17 cellular contexts compared by ENCODE assay signal in the genomic region with DNA sequence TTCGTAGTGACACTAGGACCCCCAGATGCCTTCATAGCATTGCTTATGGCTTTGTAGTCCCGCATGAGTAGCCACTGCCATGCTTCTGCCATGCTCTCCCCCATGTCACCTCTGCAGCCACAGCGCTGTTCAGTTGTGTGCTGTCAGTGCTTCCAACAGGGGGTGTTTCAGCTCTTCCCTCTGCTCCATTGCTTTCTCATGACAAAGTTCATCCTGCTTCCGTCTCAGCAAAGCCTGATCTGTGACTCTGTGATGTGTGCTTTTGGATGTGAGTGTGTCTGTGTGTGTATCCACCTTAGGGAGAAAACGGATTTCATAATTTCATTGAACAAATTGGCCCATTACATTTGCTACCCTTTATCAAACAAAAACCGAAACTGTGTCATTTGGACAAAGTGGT.
DNase-seq lines count a peak whose midpoint lies in the region; ATAC-seq, FAIRE-seq and TF ChIP-seq lines count a peak whose summit lies in the region.
"Had no signal": no experiment of that assay in that cellular context is flagged by ENCODE, and none has a peak within 500 bp of the region (broad histone marks: within the 10 kb centered on the region; RNA-seq: fewer than 3 reads in every experiment).

No MANE protein-coding gene starts in this region.

- no peak overlapping the region for H3K27ac ChIP-seq in CD4-positive, CD25-positive, alpha-beta regulatory T cell (ENCODE audit: insufficient read depth, low read length, poor library complexity, severe bottlenecking)
- H3K27ac ChIP-seq in HepG2 (ENCODE audit: extremely low read length, insufficient read depth, low read length) = no peak overlapping the region
- H3K27ac ChIP-seq: body of pancreas, testis had no signal

- peak overlapping the region in 1 of 4 donors; percentile 51 for H3K4me3 Mint-ChIP-seq in CD4-positive, CD25-positive, alpha-beta regulatory T cell
- H3K4me3 Mint-ChIP-seq in activated B cell treated with CpG ODN at 0.5 μM for 24 hours (peak overlapping the region; percentile 11), HFFc6 (no peak overlapping the region)

- H3K4me3 ChIP-seq in CD4-positive, CD25-positive, alpha-beta regulatory T cell (ENCODE audit: low read depth, low read length) = no peak overlapping the region
- no peak overlapping the region for H3K4me3 ChIP-seq in HepG2 (replicated peaks in 1 of 3; ENCODE audit: insufficient read depth in 1 of 3, low read depth in 2 of 3, low read length in 3 of 3)
- H3K4me3 ChIP-seq: body of pancreas, testis had no signal

- H3K27ac Mint-ChIP-seq in CD4-positive, CD25-positive, alpha-beta regulatory T cell = peak overlapping the region in 2 of 3 donors; percentile 10 to 45
- peak overlapping the region; percentile 84 for H3K27ac Mint-ChIP-seq in activated B cell treated with CpG ODN at 0.5 μM for 24 hours
- H3K27ac Mint-ChIP-seq in HFFc6 = no peak overlapping the region

- no peaks in the 10 kb centered on the region for H3K27me3 Mint-ChIP-seq in CD4-positive, CD25-positive, alpha-beta regulatory T cell
- H3K27me3 Mint-ChIP-seq in activated B cell treated with CpG ODN at 0.5 μM for 24 hours (no peaks in the 10 kb centered on the region), HFFc6 (ENCODE audit: insufficient read depth) (no peaks in the 10 kb centered on the region)
- H3K27me3 Mint-ChIP-seq: naive thymus-derived CD8-positive, alpha-beta T cell had no signal

- peaks cover 24% of the 10 kb centered on the region for H3K36me3 ChIP-seq in CD4-positive, CD25-positive, alpha-beta regulatory T cell (ENCODE audit: control insufficient read depth, insufficient read depth, low read length)
- H3K36me3 ChIP-seq in HepG2 (replicated peaks in 1 of 2; ENCODE audit: control insufficient read depth in 1 of 2, insufficient read depth in 2 of 2, low read length in 2 of 2) = peaks cover 3 to 24% of the 10 kb centered on the region in 2 experiments; a peak in 4 of 5 replicates

- POLR2A ChIA-PET in activated B cell treated with CpG ODN at 0.5 μM for 24 hours (lab: Charles Lee) (interaction anchor here (0.8 to 2.6 kb wide), 3 partner anchors 24 to 151 kb away, joined by 3 to 21 read pairs (median 13); no protein-coding TSS in a partner anchor), HepG2 (lab: Yijun Ruan, JAX) (no interaction called here)

- no TSS peak for BruUV-seq in HepG2 (replicated peaks; lab: Mats Ljungman, UMichigan)

- no peaks in the 10 kb centered on the region for H3K9me3 ChIP-seq in CD4-positive, CD25-positive, alpha-beta regulatory T cell (ENCODE audit: control insufficient read depth in 2 of 2, low read length in 2 of 2)
- H3K9me3 ChIP-seq in HepG2 (ENCODE audit: low read length) = no peaks in the 10 kb centered on the region
- H3K9me3 ChIP-seq: body of pancreas, Caco-2, testis had no signal

- H2AFZ ChIP-seq in HepG2 (ENCODE audit: low read length) = no peak overlapping the region

- in situ Hi-C loops in HepG2 (cut with HindIII; ENCODE audit: extremely low pct_ligation_motif_present, low pct_unique_long_range_greater_than_20kb) = no loop called here

- peak; percentile 71 for FAIRE-seq in H54 (lab: Jason Lieb, UNC)
- peak; percentile 69 for FAIRE-seq in HepG2 (lab: Jason Lieb, UNC)

- TF ChIP-seq RAD21 in HepG2 (CRISPR knock-in tag; IDR thresholded peaks at IDR 0.05) = no peak

- no peaks in the 10 kb centered on the region for H4K20me1 ChIP-seq in HepG2 (ENCODE audit: insufficient read depth, low read length)

- peaks cover 52% of the 10 kb centered on the region for H3K36me3 Mint-ChIP-seq in CD4-positive, CD25-positive, alpha-beta regulatory T cell
- H3K36me3 Mint-ChIP-seq in activated B cell treated with CpG ODN at 0.5 μM for 24 hours (ENCODE audit: low read depth) (peaks cover 40% of the 10 kb centered on the region), HFFc6 (ENCODE audit: low read depth) (peaks cover 44% of the 10 kb centered on the region)

- CTCF ChIA-PET in activated B cell treated with CpG ODN at 0.5 μM for 24 hours (lab: Charles Lee) = interaction anchor here (0.7 to 1.2 kb wide), 2 partner anchors 25 to 44 kb away, joined by 3 read pairs; no protein-coding TSS in a partner anchor
- CTCF ChIA-PET in HepG2 (lab: Yijun Ruan, JAX; ENCODE audit: low intra/inter-chr PET ratio, low total read pairs) = no interaction called here

- H3K4me1 Mint-ChIP-seq in CD4-positive, CD25-positive, alpha-beta regulatory T cell = peaks cover 19 to 31% (median 28%) of the 10 kb centered on the region in 4 donors
- H3K4me1 Mint-ChIP-seq in activated B cell treated with CpG ODN at 0.5 μM for 24 hours = peaks cover 48% of the 10 kb centered on the region
- peaks cover 11% of the 10 kb centered on the region; the same call in 1 of the 2 replicates for H3K4me1 Mint-ChIP-seq in HFFc6 (ENCODE audit: low read depth)

- TF ChIP-seq POLR2A in H54 (IDR thresholded peaks at IDR 0.05; ENCODE audit: low read depth, low read length) = no peak
- no peak for TF ChIP-seq POLR2A in HepG2 (IDR thresholded peaks at IDR 0.05; ENCODE audit: insufficient read depth in 1 of 2, low read depth in 2 of 2, low read length in 2 of 2)

- intact Hi-C loops in activated B cell treated with CpG ODN at 0.5 μM for 24 hours (cut with micrococcal nuclease) = loop anchor here (5.0 kb wide), 1 partner anchor 79 kb away; no protein-coding TSS in a partner anchor
- intact Hi-C loops in HepG2 (cut with micrococcal nuclease; ENCODE audit: unreplicated experiment) = no loop called here

- H3K4me1 ChIP-seq in CD4-positive, CD25-positive, alpha-beta regulatory T cell (ENCODE audit: control insufficient read depth, insufficient read depth, low read length, poor library complexity, severe bottlenecking) = peaks cover 18% of the 10 kb centered on the region
- peaks cover 17% of the 10 kb centered on the region for H3K4me1 ChIP-seq in HepG2 (ENCODE audit: insufficient read depth, low read length)
- H3K4me1 ChIP-seq: Caco-2 had no signal

- H3K9me3 Mint-ChIP-seq in CD4-positive, CD25-positive, alpha-beta regulatory T cell = no peaks in the 10 kb centered on the region
- H3K9me3 Mint-ChIP-seq in activated B cell treated with CpG ODN at 0.5 μM for 24 hours (no peaks in the 10 kb centered on the region), HFFc6 (no peaks in the 10 kb centered on the region)
- H3K9me3 Mint-ChIP-seq: naive thymus-derived CD8-positive, alpha-beta T cell had no signal

- TF ChIP-seq EP300 in HepG2 (IDR thresholded peaks at IDR 0.05; ENCODE audit: low read depth in 2 of 2, low read length in 2 of 2) (no peak), HepG2 (CRISPR knock-in tag; IDR thresholded peaks at IDR 0.05; ENCODE audit: borderline replicate concordance) (no peak)

- no peaks in the 10 kb centered on the region for H3K27me3 ChIP-seq in CD4-positive, CD25-positive, alpha-beta regulatory T cell (ENCODE audit: control insufficient read depth, insufficient read depth, low read length)
- no peaks in the 10 kb centered on the region for H3K27me3 ChIP-seq in HepG2 (ENCODE audit: control insufficient read depth in 1 of 2, insufficient read depth in 2 of 2, low read length in 2 of 2)
- H3K27me3 ChIP-seq: body of pancreas, testis had no signal

- ATAC-seq in CD4-positive, CD25-positive, alpha-beta regulatory T cell (ENCODE audit: low read depth in 2 of 2) = no peak
- ATAC-seq in activated B cell treated with CpG ODN at 0.5 μM for 24 hours (ENCODE audit: low read depth) (no peak), HepG2 (peak; percentile 95), GM19452 (IDR thresholded peaks at IDR 0.05; ENCODE audit: unreplicated experiment) (no peak), HG02884 (IDR thresholded peaks at IDR 0.05; ENCODE audit: unreplicated experiment) (no peak), HG02571 (IDR thresholded peaks at IDR 0.05; ENCODE audit: unreplicated experiment) (no peak)
- ATAC-seq: body of pancreas; naive thymus-derived CD8-positive, alpha-beta T cell; SK-N-SH treated with all-trans-retinoic acid at 6 μM for 48 hours had no signal

- DNase-seq in CD4-positive, CD25-positive, alpha-beta regulatory T cell = no peak
- DNase-seq in H54 (ENCODE audit: insufficient read length, low spot score) (no peak), activated B cell treated with CpG ODN at 0.5 μM for 24 hours (no peak), HepG2 (ENCODE audit: low spot score) (peak; percentile 44), HFFc6 (no peak)
- DNase-seq: body of pancreas; GDM1; hypothalamus; IMR-90; naive thymus-derived CD8-positive, alpha-beta T cell; NCI-H1105; testis had no signal

- TF ChIP-seq CTCF in activated B cell treated with CpG ODN at 0.5 μM for 24 hours (IDR thresholded peaks at IDR 0.05) = no peak
- TF ChIP-seq CTCF in HepG2 (CRISPR knock-in tag; IDR thresholded peaks at IDR 0.05) = peak; percentile 69
- TF ChIP-seq CTCF in HFFc6 (IDR thresholded peaks at IDR 0.05) = no peak

- no peaks in the 10 kb centered on the region for H3K79me2 ChIP-seq in HepG2 (ENCODE audit: insufficient read depth, low read length)

- no peak overlapping the region for H3K4me2 ChIP-seq in HepG2 (ENCODE audit: low read depth, low read length)

- WGBS in HepG2 (ENCODE audit: low lambda C conversion rate) = 74% methylated on average over 6 of the region's 6 CpGs

- no peak overlapping the region for H3K9ac ChIP-seq in HepG2 (ENCODE audit: insufficient read depth, low read depth, low read length)

TF ChIP-seq in HepG2, 621 proteins besides CTCF, POLR2A, EP300 and RAD21 (continues in another document):
- peak; percentile 25; the same call in 1 of the 2 replicates for TF ChIP-seq MYC (CRISPR knock-in tag; IDR thresholded peaks at IDR 0.05; ENCODE audit: borderline replicate concordance)
- TF ChIP-seq ZFX (CRISPR knock-in tag; IDR thresholded peaks at IDR 0.05; ENCODE audit: low read depth) = no peak
- TF ChIP-seq HOMEZ (CRISPR knock-in tag; IDR thresholded peaks at IDR 0.05; ENCODE audit: low read depth) = peak; percentile 71
- no peak for TF ChIP-seq JDP2 (CRISPR knock-in tag; IDR thresholded peaks at IDR 0.05; ENCODE audit: borderline replicate concordance)
- peak; percentile 12; the same call in 1 of the 2 replicates for TF ChIP-seq ETV5 (CRISPR knock-in tag; IDR thresholded peaks at IDR 0.05; ENCODE audit: borderline replicate concordance)
- no peak for TF ChIP-seq NAIF1 (CRISPR knock-in tag; IDR thresholded peaks at IDR 0.05; ENCODE audit: borderline replicate concordance)
- TF ChIP-seq SMARCE1 (IDR thresholded peaks at IDR 0.05; ENCODE audit: borderline replicate concordance) = no peak
